Comparison of ENCODE assay signal across 8 cellular contexts in genomic region chr14:76958020-76958965, GRCh38.
DNase-seq lines count a peak whose midpoint lies in the region; ATAC-seq, FAIRE-seq and TF ChIP-seq lines count a peak whose summit lies in the region.

No MANE protein-coding gene starts in this region.

- H3K27me3 ChIP-seq in BLaER1 = no peaks in the 10 kb centered on the region
- no peaks in the 10 kb centered on the region for H3K27me3 ChIP-seq in GM12878 (replicated peaks in 1 of 2; ENCODE audit: control insufficient read depth in 2 of 2, insufficient read depth in 2 of 2, low read length in 1 of 2)
- H3K27me3 ChIP-seq in naive thymus-derived CD4-positive, alpha-beta T cell (ENCODE audit: control insufficient read depth in 2 of 2, insufficient read depth in 2 of 2, low read length in 2 of 2) = no peaks in the 10 kb centered on the region

- intact Hi-C loops in GM12878 (cut with micrococcal nuclease; ENCODE audit: unreplicated experiment) = no loop called here
- intact Hi-C loops in naive thymus-derived CD4-positive, alpha-beta T cell (cut with micrococcal nuclease) = loop anchor here in 1 of 2 donors (10.0 kb wide), 1 partner anchor 1293 kb away; the partner anchor contains the start of genes ERG28 and TTLL5

- peak overlapping the region; percentile 93 for H3K4me2 ChIP-seq in BLaER1
- H3K4me2 ChIP-seq in GM12878 (ENCODE audit: control insufficient read depth, insufficient read depth) = peak overlapping the region; percentile 53

- H3K36me3 ChIP-seq in BLaER1 (no peaks in the 10 kb centered on the region), HEK293 (ENCODE audit: control insufficient read depth in 2 of 2, insufficient read depth in 1 of 2, low read length in 2 of 2) (no peaks in the 10 kb centered on the region), GM12878 (ENCODE audit: control insufficient read depth in 2 of 2, insufficient read depth in 2 of 2, low read length in 1 of 2) (no peaks in the 10 kb centered on the region)
- no peaks in the 10 kb centered on the region for H3K36me3 ChIP-seq in naive thymus-derived CD4-positive, alpha-beta T cell (ENCODE audit: control insufficient read depth in 2 of 3, insufficient read depth in 3 of 3, low read length in 3 of 3)

- WGBS in GM12878 (ENCODE audit: insufficient coverage, insufficient replicate concordance, low lambda C conversion rate, missing lambda C conversion rate) = 76% methylated on average over 11 of the region's 11 CpGs

- RAD21 ChIA-PET in GM12878 (lab: Charles Lee; ENCODE audit: unreplicated experiment) = interaction anchor here (0.6 to 15.0 kb wide), 19 partner anchors 10 to 112 kb away, joined by 3 to 285 read pairs (median 9); partner anchors contain the start of gene IRF2BPL

- H3K27me3 Mint-ChIP-seq in naive thymus-derived CD4-positive, alpha-beta T cell = peaks cover 0 to 2% (median 0%) of the 10 kb centered on the region in 5 donors

- H3K27ac ChIP-seq in BLaER1 = no peak overlapping the region
- peak overlapping the region; percentile 21; the same call in 1 of the 2 replicates for H3K27ac ChIP-seq in HEK293 (ENCODE audit: extremely low read depth, low read depth, low read length)
- peak overlapping the region; percentile 100 for H3K27ac ChIP-seq in GM12878 (ENCODE audit: control insufficient read depth, insufficient read depth)
- peak overlapping the region; percentile 87 for H3K27ac ChIP-seq in naive thymus-derived CD4-positive, alpha-beta T cell (ENCODE audit: low read depth, low read length)

- H3K27ac Mint-ChIP-seq in naive thymus-derived CD4-positive, alpha-beta T cell = peak overlapping the region; percentile 37 to 99 (median 88)

- H4K20me1 ChIP-seq in BLaER1 = peaks cover 11% of the 10 kb centered on the region; the same call in 1 of the 2 replicates
- no peaks in the 10 kb centered on the region for H4K20me1 ChIP-seq in GM12878 (ENCODE audit: control insufficient read depth, insufficient read depth)

- H3K4me3 Mint-ChIP-seq in naive thymus-derived CD4-positive, alpha-beta T cell = peak overlapping the region in 8 of 10 donors; percentile 35 to 93 (median 54)

- H3K9me3 ChIP-seq in BLaER1 = no peaks in the 10 kb centered on the region
- H3K9me3 ChIP-seq in HEK293 (ENCODE audit: control insufficient read depth, insufficient read depth, low read depth, low read length) = no peaks in the 10 kb centered on the region
- H3K9me3 ChIP-seq in GM12878 (replicated peaks; ENCODE audit: control insufficient read depth, insufficient read depth, low read length) = no peaks in the 10 kb centered on the region
- H3K9me3 ChIP-seq in naive thymus-derived CD4-positive, alpha-beta T cell (ENCODE audit: control insufficient read depth in 2 of 3, low read length in 3 of 3) = no peaks in the 10 kb centered on the region

- H3K36me3 Mint-ChIP-seq in naive thymus-derived CD4-positive, alpha-beta T cell = peaks cover 0 to 4% (median 0%) of the 10 kb centered on the region in 5 donors

- ATAC-seq in GM12878 (peak; percentile 1), HG02870 (IDR thresholded peaks at IDR 0.05; ENCODE audit: unreplicated experiment) (no peak)
- ATAC-seq in naive thymus-derived CD4-positive, alpha-beta T cell = no peak

- TF ChIP-seq POLR2A in GM12878 (IDR thresholded peaks at IDR 0.05; ENCODE audit: low read depth, low read length) = no peak

- CTCF ChIA-PET in HEK293 (lab: Yijun Ruan, JAX) = interaction anchor here (0.6 to 2.5 kb wide), 4 partner anchors 45 to 95 kb away, joined by 3 to 12 read pairs (median 6); no protein-coding TSS in a partner anchor
- CTCF ChIA-PET in GM12878 (lab: Yijun Ruan, JAX) = interaction anchor here (0.7 to 5.2 kb wide), 15 partner anchors 12 to 101 kb away, joined by 3 to 50 read pairs (median 4); partner anchors contain the start of gene IRF2BPL
- CTCF ChIA-PET in naive thymus-derived CD4-positive, alpha-beta T cell (lab: Charles Lee) = interaction anchor here (0.6 to 1.7 kb wide), 7 partner anchors 11 to 95 kb away, joined by 3 to 4 read pairs (median 3); no protein-coding TSS in a partner anchor

- peaks cover 10% of the 10 kb centered on the region for H3K79me2 ChIP-seq in GM12878 (ENCODE audit: control insufficient read depth, insufficient read depth, low read length)

- SMC1A ChIA-PET in GM12878 (lab: Charles Lee; ENCODE audit: uncharacterized antibody, unreplicated experiment) = interaction anchor here (0.5 to 14.6 kb wide), 14 partner anchors 13 to 125 kb away, joined by 3 to 179 read pairs (median 4); partner anchors contain the start of gene IRF2BPL

- no peak for FAIRE-seq in GM12878 (lab: Jason Lieb, UNC)

- H3K4me1 Mint-ChIP-seq in naive thymus-derived CD4-positive, alpha-beta T cell = peaks cover 38 to 89% (median 87%) of the 10 kb centered on the region in 7 donors

- TF ChIP-seq CTCF in HEK293 (tag by site-specific recombination; IDR thresholded peaks at IDR 0.05) (no peak), GM12878 (IDR thresholded peaks at IDR 0.05 in 2 of 3, conservative IDR thresholded peaks at IDR 0.05 in 1 of 3; ENCODE audit: control insufficient read depth in 2 of 3, extremely low read depth in 1 of 3, insufficient read depth in 1 of 3, low read depth in 3 of 3, low read length in 3 of 3) (no peak)

- peaks cover 0 to 6% (median 0%) of the 10 kb centered on the region in 11 donors for H3K9me3 Mint-ChIP-seq in naive thymus-derived CD4-positive, alpha-beta T cell

- no peak overlapping the region for H3K9ac ChIP-seq in BLaER1
- H3K9ac ChIP-seq in GM12878 (ENCODE audit: control insufficient read depth, insufficient read depth, low read length) = peak overlapping the region; percentile 95

- in situ Hi-C loops in GM12878 (cut with MboI) = no loop called here

- no peak for TF ChIP-seq RAD21 in GM12878 (IDR thresholded peaks at IDR 0.05; ENCODE audit: insufficient read depth, low read depth, low read length)

- POLR2A ChIA-PET in HEK293 (lab: Yijun Ruan, JAX) (interaction anchor here (0.6 to 2.7 kb wide), 4 partner anchors 11 to 82 kb away, joined by 3 to 12 read pairs (median 4); partner anchors contain the start of gene IRF2BPL), GM12878 (lab: Charles Lee) (interaction anchor here (0.6 to 13.0 kb wide), 17 partner anchors 11 to 96 kb away, joined by 3 to 173 read pairs (median 5); partner anchors contain the start of gene IRF2BPL)
- POLR2A ChIA-PET in naive thymus-derived CD4-positive, alpha-beta T cell (lab: Charles Lee) = interaction anchor here (0.7 to 7.4 kb wide), 9 partner anchors 8 to 81 kb away, joined by 3 to 76 read pairs (median 5); no protein-coding TSS in a partner anchor

- H2AFZ ChIP-seq in GM12878 (ENCODE audit: control insufficient read depth, low read depth, low read length) = no peak overlapping the region

- BruUV-seq in GM12878 (replicated peaks; lab: Mats Ljungman, UMichigan) = TSS peak; percentile 53

- no peak for TF ChIP-seq EP300 in GM12878 (IDR thresholded peaks at IDR 0.05; ENCODE audit: borderline replicate concordance in 1 of 2, control insufficient read depth in 1 of 2, low read depth in 2 of 2, low read length in 2 of 2)

- H3K4me3 ChIP-seq in BLaER1 (no peak overlapping the region), HEK293 (ENCODE audit: low read depth, low read length) (no peak overlapping the region), GM12878 (no peak overlapping the region)
- H3K4me3 ChIP-seq in naive thymus-derived CD4-positive, alpha-beta T cell (ENCODE audit: low read length) = no peak overlapping the region

- peaks cover 78% of the 10 kb centered on the region for H3K4me1 ChIP-seq in BLaER1
- H3K4me1 ChIP-seq in HEK293 (ENCODE audit: control insufficient read depth, insufficient read depth, low read length) = peaks cover 31% of the 10 kb centered on the region
- H3K4me1 ChIP-seq in GM12878 (ENCODE audit: control insufficient read depth, insufficient read depth, low read length) = peaks cover 83% of the 10 kb centered on the region
- peaks cover 52 to 60% of the 10 kb centered on the region in 2 donors for H3K4me1 ChIP-seq in naive thymus-derived CD4-positive, alpha-beta T cell (ENCODE audit: control insufficient read depth in 2 of 2, insufficient read depth in 2 of 2, low read length in 2 of 2)

- DNase-seq in GM12878 (ENCODE audit: low read depth, low spot score) (no peak), activated gamma-delta T cell (lab: John Stamatoyannopoulos, UW) (no peak), T1000 (lab: John Stamatoyannopoulos, UW) (no peak), HPDE6-E6E7 (ENCODE audit: extremely low spot score) (no peak)
- no peak for DNase-seq in naive thymus-derived CD4-positive, alpha-beta T cell

TF ChIP-seq in HEK293, 187 proteins besides CTCF, POLR2A, EP300 and RAD21 (continues in another document):
- TF ChIP-seq ZNF274 (IDR thresholded peaks at IDR 0.05; ENCODE audit: low read length) = no peak
- no peak for TF ChIP-seq ZNF274 (tag by site-specific recombination; IDR thresholded peaks at IDR 0.05; ENCODE audit: borderline replicate concordance)

TF ChIP-seq in GM12878, 131 proteins besides CTCF, POLR2A, EP300 and RAD21:
- TF ChIP-seq EED (IDR thresholded peaks at IDR 0.05; ENCODE audit: low read depth) (peak; percentile 11; the same call in 1 of the 2 replicates), MYC (IDR thresholded peaks at IDR 0.05; ENCODE audit: insufficient read depth, insufficient read length, insufficient replicate concordance, low read length, severe bottlenecking) (no peak), MEF2A (IDR thresholded peaks at IDR 0.05; ENCODE audit: insufficient read depth, low read depth, low read length) (no peak), FOXM1 (IDR thresholded peaks at IDR 0.05; ENCODE audit: low read depth, low read length) (no peak), CREM (IDR thresholded peaks at IDR 0.05; ENCODE audit: low read depth) (0 out of 2 replicates have a peak, but pooled peaks have one; percentile 17), YBX1 (IDR thresholded peaks at IDR 0.05) (no peak), ESRRA (IDR thresholded peaks at IDR 0.05; ENCODE audit: low read length) (peak; percentile 95)
